ENCODE assay signal across 26 cellular contexts in the genomic region with DNA sequence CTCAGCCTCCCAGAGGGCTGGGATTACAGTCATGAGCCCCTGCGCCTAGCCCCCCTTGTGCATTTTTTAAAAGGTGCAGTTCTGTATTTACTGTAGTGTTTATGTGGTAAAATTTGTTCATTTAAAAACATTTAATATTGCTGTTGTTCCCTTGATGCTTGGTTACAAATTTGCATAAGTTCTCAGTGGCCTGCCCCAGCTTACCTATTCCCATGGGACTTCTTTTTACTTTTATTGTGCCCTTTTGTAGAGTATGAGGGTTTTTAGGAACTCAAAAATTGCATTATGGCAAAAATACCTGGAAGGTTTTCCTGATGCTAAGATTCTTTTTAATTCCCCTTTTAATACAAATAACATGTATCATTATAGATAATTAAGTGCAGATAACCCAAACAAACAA.
DNase-seq lines count a peak whose midpoint lies in the region; ATAC-seq, FAIRE-seq and TF ChIP-seq lines count a peak whose summit lies in the region.
"Had no signal": no experiment of that assay in that cellular context is flagged by ENCODE, and none has a peak within 500 bp of the region (broad histone marks: within the 10 kb centered on the region; RNA-seq: fewer than 3 reads in every experiment).

No MANE protein-coding gene starts in this region.

- H3K27me3 Mint-ChIP-seq in CD4-positive, alpha-beta T cell = no peaks in the 10 kb centered on the region
- no peaks in the 10 kb centered on the region for H3K27me3 Mint-ChIP-seq in IgD-negative memory B cell

- peaks cover 37% of the 10 kb centered on the region for H3K79me2 ChIP-seq in GM12878 (ENCODE audit: control insufficient read depth, insufficient read depth, low read length)

- H3K9me3 ChIP-seq in CD4-positive, alpha-beta T cell (ENCODE audit: control insufficient read depth, low read length) = no peaks in the 10 kb centered on the region
- H3K9me3 ChIP-seq in GM12878 (replicated peaks; ENCODE audit: control insufficient read depth, insufficient read depth, low read length) (no peaks in the 10 kb centered on the region; the same call in 2 of the 3 replicates), psoas muscle (peaks cover 4% of the 10 kb centered on the region), adrenal gland (replicated peaks in 1 of 3) (peaks cover 0 to 5% (median 0%) of the 10 kb centered on the region in 3 donors)
- H3K9me3 ChIP-seq: SJSA1 had no signal

- no peak for TF ChIP-seq EP300 in GM12878 (IDR thresholded peaks at IDR 0.05; ENCODE audit: borderline replicate concordance in 1 of 2, control insufficient read depth in 1 of 2, low read depth in 2 of 2, low read length in 2 of 2)

- H3K4me3 ChIP-seq in GM12878 (no peak overlapping the region), psoas muscle (no peak overlapping the region), adrenal gland (no peak overlapping the region)
- H3K4me3 ChIP-seq: dorsolateral prefrontal cortex, left lung, neural progenitor cell, PC-9, SJSA1, tibial nerve had no signal

- no peak overlapping the region for H3K27ac ChIP-seq in CD4-positive, alpha-beta T cell (ENCODE audit: low read depth, low read length)
- H3K27ac ChIP-seq in GM12878 (ENCODE audit: control insufficient read depth, insufficient read depth) = peak overlapping the region; percentile 95
- peak overlapping the region; percentile 96 for H3K27ac ChIP-seq in psoas muscle
- H3K27ac ChIP-seq in adrenal gland = no peak overlapping the region
- H3K27ac ChIP-seq: left lung, neural progenitor cell, PC-9, SJSA1, tibial nerve had no signal

- H3K9ac ChIP-seq in GM12878 (ENCODE audit: control insufficient read depth, insufficient read depth, low read length) = no peak overlapping the region
- H3K9ac ChIP-seq: neural progenitor cell had no signal

- no TSS peak for BruUV-seq in GM12878 (replicated peaks; lab: Mats Ljungman, UMichigan)

- DNase-seq in CD4-positive, alpha-beta T cell = no peak
- no peak for DNase-seq in GM12878 (ENCODE audit: low read depth, low spot score)
- no peak for DNase-seq in psoas muscle
- DNase-seq in adrenal gland = no peak
- DNase-seq in AML-193 (lab: John Stamatoyannopoulos, UW) = no peak
- DNase-seq: activated CD4-positive, alpha-beta T cell treated with anti-CD3 and anti-CD28 coated beads for 48 hours; activated effector memory CD4-positive, alpha-beta T cell treated with anti-CD3 and anti-CD28 coated beads, Interleukin-2, amount 50 U/mL, for 16 hours; Calu3; central memory CD4-positive, alpha-beta T cell; left lung; midbrain; NCI-H1105 treated with DMSO at 0.1 percent for 48 hours; NCI-H2081; NCI-H446; PC-9; posterior cingulate gyrus had no signal

- TF ChIP-seq POLR2A in GM12878 (IDR thresholded peaks at IDR 0.05; ENCODE audit: low read depth, low read length) (no peak), adrenal gland (IDR thresholded peaks at IDR 0.05) (no peak)

- ATAC-seq in CD4-positive, alpha-beta T cell (ENCODE audit: poor library complexity) = no peak
- ATAC-seq in GM12878 (no peak), psoas muscle (no peak), HG02852 (IDR thresholded peaks at IDR 0.05; ENCODE audit: unreplicated experiment) (no peak), HG03135 (IDR thresholded peaks at IDR 0.05; ENCODE audit: unreplicated experiment) (no peak)
- ATAC-seq: left lung had no signal

- RAD21 ChIA-PET in GM12878 (lab: Charles Lee; ENCODE audit: unreplicated experiment) = interaction anchor here (1.3 to 6.3 kb wide), 3 partner anchors 12 to 26 kb away, joined by 5 to 28 read pairs (median 8); no protein-coding TSS in a partner anchor

- WGBS in GM12878 (ENCODE audit: insufficient coverage, insufficient replicate concordance, low lambda C conversion rate, missing lambda C conversion rate) = 5% methylated on average over 1 of the region's 1 CpG
- 98 to 100% (median 100%) methylated on average over 1 of the region's 1 CpG for WGBS in psoas muscle, 3 donors
- 90 to 100% (median 94%) methylated on average over 1 of the region's 1 CpG for WGBS in adrenal gland, 4 donors

- H3K27ac Mint-ChIP-seq in CD4-positive, alpha-beta T cell = peak overlapping the region; percentile 95
- H3K27ac Mint-ChIP-seq in IgD-negative memory B cell = peak overlapping the region; percentile 87 to 99 (median 93)
- H3K27ac Mint-ChIP-seq: neural progenitor cell; T-helper 1 cell treated with Interleukin-12 subunit alpha and Interleukin-12 subunit beta and Interleukin-4 antibody, amounts not matched to agents 30 μg/mL and 1 μg/mL, for 36 hours had no signal

- FAIRE-seq in GM12878 (lab: Jason Lieb, UNC) = no peak
- FAIRE-seq: astrocyte, HepG2 had no signal

- peaks cover 27% of the 10 kb centered on the region for H3K36me3 Mint-ChIP-seq in CD4-positive, alpha-beta T cell (ENCODE audit: low read depth)
- H3K36me3 Mint-ChIP-seq in IgD-negative memory B cell = peaks cover 6% of the 10 kb centered on the region

- in situ Hi-C loops in GM12878 (cut with MboI) = no loop called here

- peaks cover 98% of the 10 kb centered on the region for H3K4me1 Mint-ChIP-seq in CD4-positive, alpha-beta T cell (ENCODE audit: low read depth)
- peaks cover 66 to 71% (median 66%) of the 10 kb centered on the region in 3 donors for H3K4me1 Mint-ChIP-seq in IgD-negative memory B cell

- POLR2A ChIA-PET in CD4-positive, alpha-beta T cell (lab: Charles Lee) = interaction anchor here (3.2 to 5.7 kb wide), 3 partner anchors 8 to 14 kb away, joined by 39 to 55 read pairs (median 41); no protein-coding TSS in a partner anchor
- POLR2A ChIA-PET in GM12878 (lab: Charles Lee) = interaction anchor here (0.9 kb wide), 1 partner anchor 10 kb away, joined by 3 read pairs; no protein-coding TSS in a partner anchor

- H3K9me3 Mint-ChIP-seq in CD4-positive, alpha-beta T cell = peaks cover 2% of the 10 kb centered on the region
- no peaks in the 10 kb centered on the region for H3K9me3 Mint-ChIP-seq in IgD-negative memory B cell

- peak overlapping the region; percentile 47 for H3K4me3 Mint-ChIP-seq in CD4-positive, alpha-beta T cell
- H3K4me3 Mint-ChIP-seq in IgD-negative memory B cell = peak overlapping the region; percentile 60 to 96 (median 90)
- H3K4me3 Mint-ChIP-seq: neural progenitor cell had no signal

- H3K4me2 ChIP-seq in GM12878 (ENCODE audit: control insufficient read depth, insufficient read depth) = peak overlapping the region; percentile 32; the same call in 1 of the 2 replicates
- H3K4me2 ChIP-seq: neural progenitor cell, PC-9 had no signal

- H3K27me3 ChIP-seq in CD4-positive, alpha-beta T cell (ENCODE audit: control insufficient read depth, insufficient read depth, low read length) = no peaks in the 10 kb centered on the region
- H3K27me3 ChIP-seq in GM12878 (replicated peaks in 1 of 2; ENCODE audit: control insufficient read depth in 2 of 2, insufficient read depth in 2 of 2, low read length in 1 of 2) (no peaks in the 10 kb centered on the region), psoas muscle (ENCODE audit: insufficient read depth in 3 of 3, low read length in 2 of 3) (no peaks in the 10 kb centered on the region), adrenal gland (no peaks in the 10 kb centered on the region)
- H3K27me3 ChIP-seq: dorsolateral prefrontal cortex, left lung, neural progenitor cell, SJSA1, tibial nerve had no signal

- intact Hi-C loops in CD4-positive, alpha-beta T cell (cut with DNase I, micrococcal nuclease) = no loop called here
- intact Hi-C loops in GM12878 (cut with micrococcal nuclease; ENCODE audit: unreplicated experiment) = loop anchor here (1.0 kb wide), 1 partner anchor 26 kb away; no protein-coding TSS in a partner anchor
- intact Hi-C loops in psoas muscle (cut with DNase I) = no loop called here
- intact Hi-C loops in adrenal gland (cut with DNase I) = no loop called here

- TF ChIP-seq CTCF in CD4-positive, alpha-beta T cell (IDR thresholded peaks at IDR 0.05) = no peak
- TF ChIP-seq CTCF in GM12878 (IDR thresholded peaks at IDR 0.05 in 2 of 3, conservative IDR thresholded peaks at IDR 0.05 in 1 of 3; ENCODE audit: control insufficient read depth in 2 of 3, extremely low read depth in 1 of 3, insufficient read depth in 1 of 3, low read depth in 3 of 3, low read length in 3 of 3) (no peak), psoas muscle (IDR thresholded peaks at IDR 0.05) (no peak), adrenal gland (IDR thresholded peaks at IDR 0.05) (no peak)

- CTCF ChIA-PET in CD4-positive, alpha-beta T cell (lab: Charles Lee) = interaction anchor here (1.2 to 8.2 kb wide), 3 partner anchors 10 to 26 kb away, joined by 6 to 54 read pairs (median 30); no protein-coding TSS in a partner anchor
- CTCF ChIA-PET in GM12878 (lab: Yijun Ruan, JAX) = interaction anchor here (1.1 to 15.3 kb wide), 4 partner anchors 13 to 364 kb away, joined by 3 to 135 read pairs (median 45); no protein-coding TSS in a partner anchor

- no peak for TF ChIP-seq RAD21 in GM12878 (IDR thresholded peaks at IDR 0.05; ENCODE audit: insufficient read depth, low read depth, low read length)

- peaks cover 63% of the 10 kb centered on the region for H3K4me1 ChIP-seq in GM12878 (ENCODE audit: control insufficient read depth, insufficient read depth, low read length)
- peaks cover 65% of the 10 kb centered on the region for H3K4me1 ChIP-seq in psoas muscle
- H3K4me1 ChIP-seq in adrenal gland (replicated peaks in 1 of 2) = peaks cover 18 to 42% of the 10 kb centered on the region in 2 donors

- SMC1A ChIA-PET in GM12878 (lab: Charles Lee; ENCODE audit: uncharacterized antibody, unreplicated experiment) = interaction anchor here (1.4 to 6.7 kb wide), 4 partner anchors 9 to 26 kb away, joined by 3 to 66 read pairs (median 6); no protein-coding TSS in a partner anchor

- H3K36me3 ChIP-seq in GM12878 (ENCODE audit: control insufficient read depth in 2 of 2, insufficient read depth in 2 of 2, low read length in 1 of 2) (0 out of 4 replicates have a peak, but pooled peaks cover 0 to 4% of the 10 kb centered on the region in 2 experiments), psoas muscle (ENCODE audit: insufficient read depth in 1 of 2, low read depth in 1 of 2) (peaks cover 0 to 11% of the 10 kb centered on the region in 2 donors), adrenal gland (replicated peaks in 1 of 2) (no peaks in the 10 kb centered on the region)
- H3K36me3 ChIP-seq: tibial nerve had no signal

- no peaks in the 10 kb centered on the region for H4K20me1 ChIP-seq in GM12878 (ENCODE audit: control insufficient read depth, insufficient read depth)

- H2AFZ ChIP-seq in GM12878 (ENCODE audit: control insufficient read depth, low read depth, low read length) = no peak overlapping the region
- H2AFZ ChIP-seq: neural progenitor cell, PC-9 had no signal

TF ChIP-seq in GM12878, 131 proteins besides CTCF, POLR2A, EP300 and RAD21 (continues in another document):
- 0 out of 3 replicates have a peak, but pooled peaks have one; percentile 52 for TF ChIP-seq POU2F2 (IDR thresholded peaks at IDR 0.05; ENCODE audit: borderline replicate concordance, low read depth, low read length)

Comparison
In these comparisons a context has a peak if more than half of its experiments do, and no peak if none do; other contexts are left out.
1. H3K27ac ChIP-seq: peak in GM12878 (single experiment) and psoas muscle (single experiment); none in CD4-positive, alpha-beta T cell (single experiment) and adrenal gland (0 of 5).